20 cellular contexts compared by ENCODE assay signal in the genomic region with DNA sequence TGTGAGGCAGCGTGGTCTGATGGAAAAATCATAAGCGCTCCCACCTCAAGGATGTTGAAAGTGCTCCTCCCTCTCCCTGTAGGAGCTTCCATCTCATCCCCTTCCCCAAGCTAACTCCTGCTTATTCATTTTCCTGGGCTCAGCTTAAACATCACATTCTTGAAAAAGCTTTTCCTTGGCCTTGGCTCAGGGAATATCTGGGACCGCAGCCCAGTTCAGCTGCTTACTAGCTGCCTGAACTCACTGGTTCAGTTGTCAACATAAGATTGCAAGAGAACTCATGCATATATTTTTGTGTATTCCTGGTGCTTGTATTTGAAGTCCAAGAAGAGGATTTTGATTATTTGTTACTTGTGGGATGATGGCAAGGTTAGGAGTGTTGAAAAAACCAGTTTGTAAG.
DNase-seq lines count a peak whose midpoint lies in the region; ATAC-seq and TF ChIP-seq lines count a peak whose summit lies in the region.
"Had no signal": no experiment of that assay in that cellular context is flagged by ENCODE, and none has a peak within 500 bp of the region (broad histone marks: within the 10 kb centered on the region; RNA-seq: fewer than 3 reads in every experiment).

No MANE protein-coding gene starts in this region.

- no peaks in the 10 kb centered on the region for H3F3A ChIP-seq in GM23248 (ENCODE audit: insufficient read depth)

- DNase-seq in GM23248 (peak; percentile 45), choroid plexus epithelial cell (ENCODE audit: low read depth) (peak; percentile 15), inferior parietal cortex (ENCODE audit: extremely low spot score) (peak; percentile 76), stromal cell of bone marrow (ENCODE audit: low read depth) (peak; percentile 50), NCI-H524 treated with DMSO at 0.1 percent for 48 hours (lab: John Stamatoyannopoulos, UW) (no peak)
- DNase-seq: activated CD4-positive, alpha-beta T cell treated with anti-CD3 and anti-CD28 coated beads for 4 hours; activated CD8-positive, alpha-beta memory T cell treated with anti-CD3 and anti-CD28 coated beads, Interleukin-2, amount 50 U/mL, for 4 hours; activated naive CD4-positive, alpha-beta T cell treated with Interleukin-2 at 50 U/mL for 16 hours; DMS 273 treated with DMSO at 0.1 percent for 48 hours; effector memory CD8-positive, alpha-beta T cell; mesenchymal stem cell; NCI-H187; NCI-H510A treated with DMSO at 0.1 percent for 48 hours; OCI-M1; SK-N-SH; stimulated activated CD4-positive, alpha-beta T cell treated with anti-CD3 and anti-CD28 coated beads, Interleukin-4, amount 100 ng/mL, for 1 hour had no signal

- no peaks in the 10 kb centered on the region; the same call in 1 of the 2 replicates for H3K27me3 ChIP-seq in GM23248 (replicated peaks; ENCODE audit: insufficient read depth)
- H3K27me3 ChIP-seq: BLaER1 had no signal

- H3K4me1 ChIP-seq in GM23248 (ENCODE audit: insufficient read depth) = no peaks in the 10 kb centered on the region
- H3K4me1 ChIP-seq: BLaER1 had no signal

- H3K79me2 ChIP-seq in GM23248 (ENCODE audit: insufficient read depth) = no peaks in the 10 kb centered on the region

- H2AFZ ChIP-seq in GM23248 = no peak overlapping the region

- in situ Hi-C loops in GM23248 (cut with MboI) = no loop called here

- no peak for ATAC-seq in GM18861 (IDR thresholded peaks at IDR 0.05; ENCODE audit: unreplicated experiment)
- ATAC-seq in HG02840 (IDR thresholded peaks at IDR 0.05; ENCODE audit: low FRiP score, unreplicated experiment) = no peak
- no peak for ATAC-seq in HG03565 (IDR thresholded peaks at IDR 0.05; ENCODE audit: unreplicated experiment)
- ATAC-seq: effector memory CD8-positive, alpha-beta T cell had no signal

- H3K36me3 ChIP-seq in GM23248 (ENCODE audit: low read depth) = no peaks in the 10 kb centered on the region
- H3K36me3 ChIP-seq: BLaER1 had no signal

- H3K27ac ChIP-seq in GM23248 = no peak overlapping the region
- H3K27ac ChIP-seq: BLaER1 had no signal

- H3K9ac ChIP-seq in GM23248 = no peak overlapping the region
- H3K9ac ChIP-seq: BLaER1, SK-N-SH had no signal

- H4K20me1 ChIP-seq in GM23248 (ENCODE audit: insufficient read depth) = no peaks in the 10 kb centered on the region
- H4K20me1 ChIP-seq: BLaER1 had no signal

- H3K4me2 ChIP-seq in GM23248 (ENCODE audit: unreplicated experiment) = no peak overlapping the region
- H3K4me2 ChIP-seq: BLaER1, SK-N-SH had no signal

- no peaks in the 10 kb centered on the region for H3K9me2 ChIP-seq in GM23248 (ENCODE audit: insufficient read depth)
- H3K9me2 ChIP-seq: SK-N-SH had no signal

- H3K4me3 ChIP-seq in GM23248 (no peak overlapping the region), choroid plexus epithelial cell (ENCODE audit: low read depth, low read length) (no peak overlapping the region)
- H3K4me3 ChIP-seq: BLaER1 had no signal

- WGBS in GM23248 (ENCODE audit: low coverage in 1 of 2, low lambda C conversion rate in 2 of 2, missing lambda C conversion rate in 2 of 2), 2 experiments = 18 to 37% methylated on average over 3 of the region's 3 CpGs

- no peak for TF ChIP-seq CTCF in choroid plexus epithelial cell (conservative IDR thresholded peaks at IDR 0.05; ENCODE audit: low read depth, low read length)

- H3K9me3 ChIP-seq in GM23248 (ENCODE audit: low read depth) = no peaks in the 10 kb centered on the region
- H3K9me3 ChIP-seq: BLaER1, SK-N-SH had no signal
